In the genomic region with DNA sequence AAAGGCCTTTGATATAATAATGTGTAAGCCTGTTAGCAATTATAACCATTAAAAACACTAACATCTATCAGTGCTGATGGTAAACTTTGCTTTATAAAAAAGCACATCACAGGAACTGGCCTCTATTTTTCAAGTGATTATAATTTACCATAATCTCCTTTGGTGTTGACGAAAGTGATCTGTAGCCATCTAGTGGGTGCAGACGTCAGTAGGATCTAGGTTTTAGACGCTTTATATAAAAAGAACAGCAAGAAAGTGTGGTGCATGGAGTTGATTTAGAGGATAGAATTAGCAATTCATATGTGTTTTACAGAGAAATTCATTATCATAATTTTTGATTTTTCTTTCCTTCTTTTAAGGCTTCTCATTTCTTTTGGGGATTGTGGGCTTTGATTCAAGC, we compare ENCODE assay signal across 1 cellular context.
TF ChIP-seq lines count a peak whose summit lies in the region.

No MANE protein-coding gene starts in this region.

TF ChIP-seq in HCT116, 20 proteins besides CTCF, POLR2A, EP300 and RAD21 (continued from another document):
- TF ChIP-seq, protein P1, sequence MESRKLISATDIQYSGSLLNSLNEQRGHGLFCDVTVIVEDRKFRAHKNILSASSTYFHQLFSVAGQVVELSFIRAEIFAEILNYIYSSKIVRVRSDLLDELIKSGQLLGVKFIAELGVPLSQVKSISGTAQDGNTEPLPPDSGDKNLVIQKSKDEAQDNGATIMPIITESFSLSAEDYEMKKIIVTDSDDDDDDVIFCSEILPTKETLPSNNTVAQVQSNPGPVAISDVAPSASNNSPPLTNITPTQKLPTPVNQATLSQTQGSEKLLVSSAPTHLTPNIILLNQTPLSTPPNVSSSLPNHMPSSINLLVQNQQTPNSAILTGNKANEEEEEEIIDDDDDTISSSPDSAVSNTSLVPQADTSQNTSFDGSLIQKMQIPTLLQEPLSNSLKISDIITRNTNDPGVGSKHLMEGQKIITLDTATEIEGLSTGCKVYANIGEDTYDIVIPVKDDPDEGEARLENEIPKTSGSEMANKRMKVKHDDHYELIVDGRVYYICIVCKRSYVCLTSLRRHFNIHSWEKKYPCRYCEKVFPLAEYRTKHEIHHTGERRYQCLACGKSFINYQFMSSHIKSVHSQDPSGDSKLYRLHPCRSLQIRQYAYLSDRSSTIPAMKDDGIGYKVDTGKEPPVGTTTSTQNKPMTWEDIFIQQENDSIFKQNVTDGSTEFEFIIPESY (IDR thresholded peaks at IDR 0.05; ENCODE audit: extremely low read depth, insufficient replicate concordance, low read length): no peak
